ENCODE assay signal across 14 cellular contexts in genomic region chr15:93932164-93932776, GRCh38.
DNase-seq lines count a peak whose midpoint lies in the region; ATAC-seq and TF ChIP-seq lines count a peak whose summit lies in the region.
"Had no signal": no experiment of that assay in that cellular context is flagged by ENCODE, and none has a peak within 500 bp of the region (broad histone marks: within the 10 kb centered on the region; RNA-seq: fewer than 3 reads in every experiment).

No MANE protein-coding gene starts in this region.

- no peak for TF ChIP-seq POLR2A in breast epithelium (IDR thresholded peaks at IDR 0.05)

- H3K4me1 ChIP-seq in breast epithelium = no peaks in the 10 kb centered on the region

- peaks cover 5% of the 10 kb centered on the region for H3K27me3 Mint-ChIP-seq in activated naive CD8-positive, alpha-beta T cell treated with anti-CD3 and anti-CD28 coated beads, Interleukin-2, amount 10 ng/mL, durations not matched to agents 7 days and 5 days
- peaks cover 2% of the 10 kb centered on the region for H3K27me3 Mint-ChIP-seq in activated naive CD8-positive, alpha-beta T cell treated with anti-CD3 and anti-CD28 coated beads, Interleukin-2, amount 50 U/mL, for 24 hours

- H3K4me3 ChIP-seq in breast epithelium = no peak overlapping the region
- H3K4me3 ChIP-seq: sigmoid colon had no signal

- peak overlapping the region; percentile 5 for H3K4me3 Mint-ChIP-seq in activated naive CD8-positive, alpha-beta T cell treated with anti-CD3 and anti-CD28 coated beads, Interleukin-2, amount 10 ng/mL, durations not matched to agents 7 days and 5 days
- no peak overlapping the region for H3K4me3 Mint-ChIP-seq in activated naive CD8-positive, alpha-beta T cell treated with anti-CD3 and anti-CD28 coated beads, Interleukin-2, amount 50 U/mL, for 24 hours

- no peaks in the 10 kb centered on the region for H3K27me3 ChIP-seq in breast epithelium
- H3K27me3 ChIP-seq: sigmoid colon had no signal

- POLR2A ChIA-PET in activated naive CD8-positive, alpha-beta T cell treated with anti-CD3 and anti-CD28 coated beads, Interleukin-2, amount 10 ng/mL, durations not matched to agents 7 days and 5 days (lab: Charles Lee) = no interaction called here

- H3K9me3 Mint-ChIP-seq in activated naive CD8-positive, alpha-beta T cell treated with anti-CD3 and anti-CD28 coated beads, Interleukin-2, amount 10 ng/mL, durations not matched to agents 7 days and 5 days = no peaks in the 10 kb centered on the region
- H3K9me3 Mint-ChIP-seq in activated naive CD8-positive, alpha-beta T cell treated with anti-CD3 and anti-CD28 coated beads, Interleukin-2, amount 50 U/mL, for 24 hours = no peaks in the 10 kb centered on the region

- H3K27ac ChIP-seq in breast epithelium = no peak overlapping the region
- H3K27ac ChIP-seq: sigmoid colon had no signal

- TF ChIP-seq CTCF in breast epithelium (IDR thresholded peaks at IDR 0.05) = no peak

- no peaks in the 10 kb centered on the region for H3K9me3 ChIP-seq in breast epithelium
- H3K9me3 ChIP-seq: sigmoid colon had no signal

- ATAC-seq in activated naive CD8-positive, alpha-beta T cell treated with anti-CD3 and anti-CD28 coated beads, Interleukin-2, amount 10 ng/mL, durations not matched to agents 7 days and 5 days (ENCODE audit: low read depth) = no peak
- ATAC-seq in activated naive CD8-positive, alpha-beta T cell treated with anti-CD3 and anti-CD28 coated beads, Interleukin-2, amount 50 U/mL, for 24 hours = no peak
- ATAC-seq in GM21619 (IDR thresholded peaks at IDR 0.05; ENCODE audit: unreplicated experiment) (peak; percentile 90), HG03159 (IDR thresholded peaks at IDR 0.05; ENCODE audit: unreplicated experiment) (peak; percentile 91)

- H3K36me3 ChIP-seq in breast epithelium = no peaks in the 10 kb centered on the region
- H3K36me3 ChIP-seq: sigmoid colon had no signal

- no peaks in the 10 kb centered on the region for H3K36me3 Mint-ChIP-seq in activated naive CD8-positive, alpha-beta T cell treated with anti-CD3 and anti-CD28 coated beads, Interleukin-2, amount 10 ng/mL, durations not matched to agents 7 days and 5 days
- no peaks in the 10 kb centered on the region for H3K36me3 Mint-ChIP-seq in activated naive CD8-positive, alpha-beta T cell treated with anti-CD3 and anti-CD28 coated beads, Interleukin-2, amount 50 U/mL, for 24 hours (ENCODE audit: low read depth)

- DNase-seq in activated naive CD8-positive, alpha-beta T cell treated with anti-CD3 and anti-CD28 coated beads, Interleukin-2, amount 10 ng/mL, durations not matched to agents 7 days and 5 days = no peak
- DNase-seq in activated naive CD8-positive, alpha-beta T cell treated with anti-CD3 and anti-CD28 coated beads, Interleukin-2, amount 50 U/mL, for 24 hours = no peak
- DNase-seq in Ammon's horn (ENCODE audit: low spot score) (no peak), breast epithelium (ENCODE audit: low spot score in 2 of 2) (no peak), NCI-H2029 treated with DMSO at 0.1 percent for 48 hours (lab: John Stamatoyannopoulos, UW) (no peak), GOT3 (lab: John Stamatoyannopoulos, UW) (no peak)
- DNase-seq: activated CD4-positive, CD25-positive, alpha-beta regulatory T cell; cerebellar nuclear complex; EL; NCI-H1048; NCI-H510A; sigmoid colon had no signal

- intact Hi-C loops in breast epithelium (cut with DNase I; ENCODE audit: low total_unique reads) = no loop called here

- peaks cover 5% of the 10 kb centered on the region for H3K4me1 Mint-ChIP-seq in activated naive CD8-positive, alpha-beta T cell treated with anti-CD3 and anti-CD28 coated beads, Interleukin-2, amount 10 ng/mL, durations not matched to agents 7 days and 5 days
- H3K4me1 Mint-ChIP-seq in activated naive CD8-positive, alpha-beta T cell treated with anti-CD3 and anti-CD28 coated beads, Interleukin-2, amount 50 U/mL, for 24 hours = peaks cover 6% of the 10 kb centered on the region

- H3K27ac Mint-ChIP-seq in activated naive CD8-positive, alpha-beta T cell treated with anti-CD3 and anti-CD28 coated beads, Interleukin-2, amount 10 ng/mL, durations not matched to agents 7 days and 5 days = no peak overlapping the region
- H3K27ac Mint-ChIP-seq in activated naive CD8-positive, alpha-beta T cell treated with anti-CD3 and anti-CD28 coated beads, Interleukin-2, amount 50 U/mL, for 24 hours = no peak overlapping the region

Comparison
In these comparisons a context has a peak if more than half of its experiments do, and no peak if none do; other contexts are left out.
1. ATAC-seq: peak in GM21619 (single experiment) and HG03159 (single experiment); none in activated naive CD8-positive, alpha-beta T cell treated with anti-CD3 and anti-CD28 coated beads, Interleukin-2, amount 10 ng/mL, durations not matched to agents 7 days and 5 days (single experiment) and activated naive CD8-positive, alpha-beta T cell treated with anti-CD3 and anti-CD28 coated beads, Interleukin-2, amount 50 U/mL, for 24 hours (single experiment).